Comparison of ENCODE assay signal across 12 cellular contexts in genomic region chr22:46773074-46773473, GRCh38. TPM values are rescaled to one million over a fixed set of nuclear protein-coding genes. Genes with fewer than 3 reads are reported as not detected.
A peak's percentile ranks its signal among the peaks of the same experiment; 100 is the strongest.
DNase-seq lines count a peak whose midpoint lies in the region; ATAC-seq and TF ChIP-seq lines count a peak whose summit lies in the region.
"Had no signal": no experiment of that assay in that cellular context is flagged by ENCODE, and none has a peak within 500 bp of the region (broad histone marks: within the 10 kb centered on the region; RNA-seq: fewer than 3 reads in every experiment).

No MANE protein-coding gene starts in this region.

- no peaks in the 10 kb centered on the region for H3K27me3 Mint-ChIP-seq in T-helper 17 cell

- H3K4me1 Mint-ChIP-seq in T-helper 17 cell, result peaks cover 76% of the 10 kb centered on the region

- 77 to 81% methylated on average over 10 of the region's 10 CpGs for WGBS in heart right ventricle, 2 donors
- 98% methylated on average over 10 of the region's 10 CpGs; no CpG with 5 or more reads in 1 of the 2 donors for WGBS in transverse colon (ENCODE audit: low coverage in 1 of 2), 2 donors

- H3K27ac ChIP-seq in heart right ventricle (peak overlapping the region in 6 of 10 donors; percentile 55 to 87 (median 64)), transverse colon (peak overlapping the region in 3 of 4 donors; percentile 49 to 79 (median 58))

- no peak for TF ChIP-seq EP300 in transverse colon (IDR thresholded peaks at IDR 0.05; ENCODE audit: low read depth)

- peaks cover 14 to 93% (median 74%) of the 10 kb centered on the region in 9 donors for H3K4me1 ChIP-seq in heart right ventricle
- H3K4me1 ChIP-seq in transverse colon, result peaks cover 24 to 62% (median 44%) of the 10 kb centered on the region in 4 donors

- no peak for DNase-seq in heart right ventricle
- DNase-seq in Right ventricle myocardium inferior (ENCODE audit: missing footprints), result no peak
- no peak for DNase-seq in T-helper 17 cell
- DNase-seq in islet precursor cell, result peak; percentile 51
- no peak for DNase-seq in transverse colon
- no peak for DNase-seq in retina
- DNase-seq: cerebellar nuclear complex, foreskin melanocyte, midbrain, SK-N-SH had no signal

- H3K4me3 Mint-ChIP-seq in T-helper 17 cell, result peak overlapping the region; percentile 55

- no peak for TF ChIP-seq POLR2A in transverse colon (IDR thresholded peaks at IDR 0.05)

- H3K27me3 ChIP-seq in heart right ventricle (no peaks in the 10 kb centered on the region), transverse colon (no peaks in the 10 kb centered on the region)

- ATAC-seq in heart right ventricle (no peak), Right ventricle myocardium inferior (no peak), T-helper 17 cell (no peak), GM19324 (IDR thresholded peaks at IDR 0.05; ENCODE audit: low FRiP score, unreplicated experiment) (no peak), HG02759 (IDR thresholded peaks at IDR 0.05; ENCODE audit: unreplicated experiment) (no peak)

- intact Hi-C loops in heart right ventricle (cut with DNase I) (no loop called here), Right ventricle myocardium inferior (cut with DNase I) (no loop called here), transverse colon (cut with DNase I; ENCODE audit: low total_unique reads) (no loop called here)

- H3K36me3 Mint-ChIP-seq in T-helper 17 cell (ENCODE audit: low read depth), result peaks cover 2% of the 10 kb centered on the region

- H3K4me3 ChIP-seq in heart right ventricle, result no peak overlapping the region
- H3K4me3 ChIP-seq in transverse colon, result no peak overlapping the region

- H3K9me3 ChIP-seq in heart right ventricle, result no peaks in the 10 kb centered on the region
- H3K9me3 ChIP-seq in T-helper 17 cell (ENCODE audit: control insufficient read depth, low read length, poor library complexity, severe bottlenecking), result no peaks in the 10 kb centered on the region
- H3K9me3 ChIP-seq in transverse colon, result no peaks in the 10 kb centered on the region
- H3K9me3 ChIP-seq: SK-N-SH had no signal

- H3K27ac Mint-ChIP-seq in T-helper 17 cell, result peak overlapping the region; percentile 99

- H3K36me3 ChIP-seq in heart right ventricle (no peaks in the 10 kb centered on the region), transverse colon (no peaks in the 10 kb centered on the region)

- TF ChIP-seq CTCF in heart right ventricle (IDR thresholded peaks at IDR 0.05) (no peak), transverse colon (IDR thresholded peaks at IDR 0.05) (no peak)

- in situ Hi-C loops in transverse colon (cut with MboI; ENCODE audit: low pct_ligation_motif_present in 1 of 4, low pct_unique_long_range_greater_than_20kb in 1 of 4, low sequenced_read_pairs in 3 of 4), result loop anchor here in 1 of 4 donors (25.0 kb wide), 1 partner anchor 211 kb away; no protein-coding TSS in a partner anchor

RNA-seq across cellular contexts. Expression of gene TBC1D22A, which starts 10.6 kb away (rescaled TPM):
- 10 to 100 TPM; 14.6 to 27.9 (median 18.0) TPM for total RNA-seq in heart right ventricle
- 10 to 100 TPM in 1 of 2 donors, 1 to 10 TPM in 1; 7.2 to 13.2 TPM for polyA plus RNA-seq in heart right ventricle
- total RNA-seq in Right ventricle myocardium inferior, result 14.6 TPM
- 10 to 100 TPM; 42.1 to 43.8 TPM for total RNA-seq in T-helper 17 cell
- 100 to 1,000 TPM in 1 of 4 donors, 10 to 100 TPM in 3; 31.2 to 111 (median 41.8) TPM for total RNA-seq in transverse colon

RNA-seq across cellular contexts. Expression of gene CERK, which starts 35.0 kb away (rescaled TPM):
- total RNA-seq in heart right ventricle (10 to 100 TPM; 50.9 to 97.0 (median 74.2) TPM), Right ventricle myocardium inferior (71.6 TPM), T-helper 17 cell (100 to 1,000 TPM; 164 to 174 TPM), transverse colon (10 to 100 TPM; 13.7 to 72.2 (median 63.5) TPM)
- 10 to 100 TPM; 21.5 to 55.3 TPM for polyA plus RNA-seq in heart right ventricle
